Comparison of ENCODE assay signal across 15 cellular contexts in the genomic region with DNA sequence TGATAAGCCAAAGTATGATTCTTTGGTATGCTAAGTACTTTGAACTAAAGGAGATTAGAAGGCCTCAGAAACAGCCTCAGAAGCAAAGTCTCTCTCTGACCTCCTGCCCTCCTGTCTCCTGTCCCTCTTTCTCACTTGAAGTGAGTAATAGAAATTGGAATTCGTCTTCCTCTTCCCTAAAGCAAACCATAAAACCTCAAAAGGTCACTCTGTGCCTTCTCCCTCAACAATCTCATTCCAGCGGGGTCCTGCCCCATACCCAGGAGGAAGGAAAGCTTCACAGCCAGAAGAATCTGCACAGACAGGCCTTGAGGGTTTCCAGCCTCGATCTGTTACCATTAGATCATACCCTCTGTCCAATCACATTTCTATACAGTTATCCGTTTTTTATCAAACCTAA.
DNase-seq lines count a peak whose midpoint lies in the region; ATAC-seq and TF ChIP-seq lines count a peak whose summit lies in the region.
"Had no signal": no experiment of that assay in that cellular context is flagged by ENCODE, and none has a peak within 500 bp of the region (broad histone marks: within the 10 kb centered on the region; RNA-seq: fewer than 3 reads in every experiment).

No MANE protein-coding gene starts in this region.

- no peaks in the 10 kb centered on the region for H3K36me3 ChIP-seq in smooth muscle cell (ENCODE audit: low read depth)
- no peaks in the 10 kb centered on the region for H3K36me3 ChIP-seq in CD4-positive, alpha-beta memory T cell (ENCODE audit: insufficient read depth, low read length)

- no peak overlapping the region for H3K4me3 Mint-ChIP-seq in CD4-positive, alpha-beta memory T cell
- H3K4me3 Mint-ChIP-seq: activated naive CD4-positive, alpha-beta T cell treated with anti-CD3 and anti-CD28 coated beads, Interleukin-2, amount 50 U/mL, for 24 hours; stimulated activated naive CD8-positive, alpha-beta T cell treated with anti-CD3 and anti-CD28 coated beads, Interleukin-15, amount 100 ng/mL, for 72 hours had no signal

- no peak overlapping the region for H2AFZ ChIP-seq in smooth muscle cell (ENCODE audit: low read depth)

- peak; percentile 58 for DNase-seq in HPDE6-E6E7 (ENCODE audit: extremely low spot score)
- peak; percentile 92 for DNase-seq in amniotic epithelial cell (ENCODE audit: low read depth)
- peak; percentile 77 for DNase-seq in foreskin melanocyte
- no peak for DNase-seq in smooth muscle cell (lab: John Stamatoyannopoulos, UW; ENCODE audit: unreplicated experiment)
- no peak for DNase-seq in CD4-positive, alpha-beta memory T cell
- no peak for DNase-seq in hypothalamus (lab: John Stamatoyannopoulos, UW)
- DNase-seq: activated CD8-positive, alpha-beta memory T cell treated with anti-CD3 and anti-CD28 coated beads for 24 hours; left colon; NCI-H187; occipital lobe; stimulated activated CD4-positive, alpha-beta T cell treated with anti-CD3 and anti-CD28 coated beads, Interleukin-4, amount 100 ng/mL, for 4 hours; stimulated activated naive CD8-positive, alpha-beta T cell treated with anti-CD3 and anti-CD28 coated beads, Interleukin-15, amount 100 ng/mL, for 72 hours had no signal

- POLR2A ChIA-PET in CD4-positive, alpha-beta memory T cell (lab: Charles Lee; ENCODE audit: partially characterized antibody) = no interaction called here

- H3K79me2 ChIP-seq in smooth muscle cell (ENCODE audit: low read depth) = no peaks in the 10 kb centered on the region

- H3K4me3 ChIP-seq in smooth muscle cell = no peak overlapping the region
- H3K4me3 ChIP-seq in CD4-positive, alpha-beta memory T cell (ENCODE audit: low read length in 2 of 2) = no peak overlapping the region

- peaks cover 29% of the 10 kb centered on the region for H3K4me1 ChIP-seq in smooth muscle cell (ENCODE audit: low read depth)
- H3K4me1 ChIP-seq in CD4-positive, alpha-beta memory T cell (ENCODE audit: insufficient read depth, low read length) = no peaks in the 10 kb centered on the region

- H3K9ac ChIP-seq in smooth muscle cell (ENCODE audit: low read depth) = no peak overlapping the region

- H3K4me1 Mint-ChIP-seq in CD4-positive, alpha-beta memory T cell = no peaks in the 10 kb centered on the region
- H3K4me1 Mint-ChIP-seq: activated naive CD4-positive, alpha-beta T cell treated with anti-CD3 and anti-CD28 coated beads, Interleukin-2, amount 50 U/mL, for 24 hours; stimulated activated naive CD8-positive, alpha-beta T cell treated with anti-CD3 and anti-CD28 coated beads, Interleukin-15, amount 100 ng/mL, for 72 hours had no signal

- no peak for TF ChIP-seq CTCF in smooth muscle cell (IDR thresholded peaks at IDR 0.05; ENCODE audit: borderline replicate concordance, insufficient read depth, poor library complexity, severe bottlenecking)

- peak overlapping the region in 1 of 7 donors; percentile 53 for H3K27ac Mint-ChIP-seq in CD4-positive, alpha-beta memory T cell
- H3K27ac Mint-ChIP-seq: activated naive CD4-positive, alpha-beta T cell treated with anti-CD3 and anti-CD28 coated beads, Interleukin-2, amount 50 U/mL, for 24 hours; stimulated activated naive CD8-positive, alpha-beta T cell treated with anti-CD3 and anti-CD28 coated beads, Interleukin-15, amount 100 ng/mL, for 72 hours had no signal

- H3K9me3 ChIP-seq in smooth muscle cell (replicated peaks; ENCODE audit: low read depth) = no peaks in the 10 kb centered on the region
- no peaks in the 10 kb centered on the region for H3K9me3 ChIP-seq in CD4-positive, alpha-beta memory T cell (ENCODE audit: control insufficient read depth in 1 of 2, low read length in 2 of 2)

- H3K27me3 Mint-ChIP-seq in CD4-positive, alpha-beta memory T cell = peaks cover 0 to 1% of the 10 kb centered on the region in 2 donors
- H3K27me3 Mint-ChIP-seq: activated naive CD4-positive, alpha-beta T cell treated with anti-CD3 and anti-CD28 coated beads, Interleukin-2, amount 50 U/mL, for 24 hours; stimulated activated naive CD8-positive, alpha-beta T cell treated with anti-CD3 and anti-CD28 coated beads, Interleukin-15, amount 100 ng/mL, for 72 hours had no signal

- no peaks in the 10 kb centered on the region for H3K9me3 Mint-ChIP-seq in CD4-positive, alpha-beta memory T cell
- H3K9me3 Mint-ChIP-seq: activated naive CD4-positive, alpha-beta T cell treated with anti-CD3 and anti-CD28 coated beads, Interleukin-2, amount 50 U/mL, for 24 hours; stimulated activated naive CD8-positive, alpha-beta T cell treated with anti-CD3 and anti-CD28 coated beads, Interleukin-15, amount 100 ng/mL, for 72 hours had no signal

- CTCF ChIA-PET in CD4-positive, alpha-beta memory T cell (lab: Charles Lee; ENCODE audit: partially characterized antibody) = no interaction called here

- no peaks in the 10 kb centered on the region for H4K20me1 ChIP-seq in smooth muscle cell (ENCODE audit: low read depth)

- intact Hi-C loops in CD4-positive, alpha-beta memory T cell (cut with micrococcal nuclease) = no loop called here

- WGBS in smooth muscle cell (ENCODE audit: low lambda C conversion rate) = 6% methylated on average over 4 of the region's 4 CpGs

- H3K27ac ChIP-seq in smooth muscle cell (ENCODE audit: low read depth) = peak overlapping the region; percentile 56
- no peak overlapping the region for H3K27ac ChIP-seq in CD4-positive, alpha-beta memory T cell (ENCODE audit: low read depth, low read length)

- peak overlapping the region; percentile 19 for H3K4me2 ChIP-seq in smooth muscle cell

- H3F3A ChIP-seq in smooth muscle cell (ENCODE audit: low read depth) = peaks cover 6% of the 10 kb centered on the region

- H3K27me3 ChIP-seq in smooth muscle cell (ENCODE audit: low read depth) = no peaks in the 10 kb centered on the region
- no peaks in the 10 kb centered on the region for H3K27me3 ChIP-seq in CD4-positive, alpha-beta memory T cell (ENCODE audit: insufficient read depth, low read length)

- ATAC-seq in GM18517 (IDR thresholded peaks at IDR 0.05; ENCODE audit: unreplicated experiment) (no peak), GM19452 (IDR thresholded peaks at IDR 0.05; ENCODE audit: unreplicated experiment) (no peak)
- ATAC-seq: left colon; stimulated activated naive CD8-positive, alpha-beta T cell treated with anti-CD3 and anti-CD28 coated beads, Interleukin-15, amount 100 ng/mL, for 72 hours had no signal

- no peaks in the 10 kb centered on the region for H3K36me3 Mint-ChIP-seq in CD4-positive, alpha-beta memory T cell
- H3K36me3 Mint-ChIP-seq: activated naive CD4-positive, alpha-beta T cell treated with anti-CD3 and anti-CD28 coated beads, Interleukin-2, amount 50 U/mL, for 24 hours had no signal

Comparison
In these comparisons a context has a peak if more than half of its experiments do, and no peak if none do; other contexts are left out.
1. DNase-seq: peak in HPDE6-E6E7 (single experiment), amniotic epithelial cell (single experiment) and foreskin melanocyte (single experiment); none in smooth muscle cell (single experiment), CD4-positive, alpha-beta memory T cell (0 of 5) and hypothalamus (0 of 51).